1 cellular context compared by ENCODE assay signal in the genomic region with DNA sequence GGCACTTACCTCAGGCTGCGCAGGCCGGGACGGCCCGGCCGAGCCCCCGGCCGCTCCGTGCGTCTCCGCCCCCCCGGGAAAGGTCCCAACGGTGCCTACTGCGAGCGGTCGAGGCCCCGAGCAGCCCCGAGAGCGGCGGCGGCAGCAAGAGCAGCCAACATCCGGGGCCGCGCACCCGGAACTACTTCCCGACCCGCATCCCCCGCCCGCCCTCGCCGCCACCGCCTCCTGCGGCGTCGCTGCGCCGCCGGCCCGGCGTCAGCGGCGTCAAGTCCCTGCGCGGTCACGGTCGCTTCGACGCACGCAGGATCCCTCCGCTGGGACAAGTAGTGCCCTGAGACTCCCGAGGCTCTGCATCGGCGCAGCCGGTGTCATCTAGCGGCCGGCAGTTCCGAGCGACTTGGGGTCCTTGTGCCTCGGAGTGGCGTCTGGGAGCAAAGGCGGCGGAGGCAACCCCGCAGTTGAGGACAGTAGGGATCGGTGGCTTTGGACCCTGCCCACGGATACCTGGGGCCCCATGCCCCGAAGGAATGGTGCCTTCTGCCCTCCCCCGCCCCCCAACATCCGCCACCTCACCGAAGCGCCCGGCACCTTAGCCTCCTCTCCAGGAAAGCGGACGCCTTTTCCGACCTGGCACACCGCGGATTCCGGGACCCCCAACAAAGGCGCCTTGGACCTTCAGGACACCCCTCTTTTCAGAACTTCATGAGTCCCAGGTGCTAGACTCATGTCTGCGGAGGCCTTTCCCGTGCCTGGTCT.
TF ChIP-seq lines count a peak whose summit lies in the region.

A gene (minus strand): TSS at position 186 of the 759 bp plus-strand sequence. CDS start 24,142 bp downstream, outside the sequence.

TF ChIP-seq in K562, 482 proteins besides CTCF, POLR2A, EP300 and RAD21 (continued from another document):
- TF ChIP-seq SMARCC2 (IDR thresholded peaks at IDR 0.05; ENCODE audit: low read depth) = no peak
